In genomic region chr16:29996773-29997250, GRCh38 we compare ENCODE assay signal across 9 cellular contexts. TPM values are rescaled to one million over a fixed set of nuclear protein-coding genes. Genes with fewer than 3 reads are reported as not detected.
DNase-seq lines count a peak whose midpoint lies in the region; ATAC-seq, FAIRE-seq and TF ChIP-seq lines count a peak whose summit lies in the region.
"Had no signal": no experiment of that assay in that cellular context is flagged by ENCODE, and none has a peak within 500 bp of the region (broad histone marks: within the 10 kb centered on the region; RNA-seq: fewer than 3 reads in every experiment).

No MANE protein-coding gene starts in this region.

- peak overlapping the region; percentile 79 for H2AFZ ChIP-seq in astrocyte (ENCODE audit: low read depth, low read length)

- H3K79me2 ChIP-seq in astrocyte (ENCODE audit: insufficient read depth, low read length) = peaks cover 18% of the 10 kb centered on the region

- H3K36me3 Mint-ChIP-seq in astrocyte (ENCODE audit: low read depth, unreplicated experiment) = peaks cover 7% of the 10 kb centered on the region

- no peak overlapping the region for H3K27ac ChIP-seq in cardiac muscle cell
- H3K27ac ChIP-seq in astrocyte (ENCODE audit: low read depth, low read length) = peak overlapping the region; percentile 90
- H3K27ac ChIP-seq in lung (ENCODE audit: low read depth in 1 of 2, low read length in 1 of 2) = no peak overlapping the region
- no peak overlapping the region for H3K27ac ChIP-seq in urinary bladder (ENCODE audit: low read depth)

- intact Hi-C loops in cardiac septum (cut with DNase I) = loop anchor here (2.0 to 5.0 kb wide), 2 partner anchors 70 to 134 kb away; partner anchors contain the start of genes CDIPT and KCTD13

- peaks cover 8% of the 10 kb centered on the region for H3K4me1 Mint-ChIP-seq in astrocyte (ENCODE audit: low read depth, unreplicated experiment)

- peaks cover 14% of the 10 kb centered on the region for H4K20me1 ChIP-seq in astrocyte (ENCODE audit: insufficient read depth, low read length)

- H3K9me3 ChIP-seq in cardiac muscle cell (ENCODE audit: low read depth) (no peaks in the 10 kb centered on the region), astrocyte (ENCODE audit: insufficient read depth, low read depth, low read length) (no peaks in the 10 kb centered on the region), lung (ENCODE audit: control insufficient read depth in 2 of 2, insufficient read depth in 1 of 2, low read length in 1 of 2) (no peaks in the 10 kb centered on the region)

- no peaks in the 10 kb centered on the region for H3K9me3 Mint-ChIP-seq in astrocyte (ENCODE audit: unreplicated experiment)

- H3K9ac ChIP-seq in astrocyte (ENCODE audit: low read length) = peak overlapping the region; percentile 87

- peak overlapping the region; percentile 98 for H3K4me3 Mint-ChIP-seq in astrocyte (ENCODE audit: unreplicated experiment)

- peak overlapping the region; percentile 86 for H3K4me2 ChIP-seq in astrocyte (ENCODE audit: low read length)

- DNase-seq in cardiac muscle cell (ENCODE audit: low read depth in 1 of 2, low spot score in 1 of 2) = peak in 1 of 2 donors; percentile 8
- DNase-seq in cardiac septum (ENCODE audit: low spot score) = no peak
- no peak for DNase-seq in astrocyte (ENCODE audit: low read depth)
- no peak for DNase-seq in lung (ENCODE audit: low spot score)
- DNase-seq in mucosa of gallbladder (ENCODE audit: low spot score) = no peak

- H3K36me3 ChIP-seq in cardiac muscle cell = peaks cover 5% of the 10 kb centered on the region
- peaks cover 10% of the 10 kb centered on the region for H3K36me3 ChIP-seq in astrocyte (ENCODE audit: insufficient read depth, low read length)
- H3K36me3 ChIP-seq in lung (ENCODE audit: control insufficient read depth in 2 of 2, insufficient read depth in 2 of 2, low read length in 2 of 2) = peaks cover 0 to 35% of the 10 kb centered on the region in 2 donors
- H3K36me3 ChIP-seq in urinary bladder (ENCODE audit: insufficient read depth) = no peaks in the 10 kb centered on the region

- FAIRE-seq in astrocyte (lab: Jason Lieb, UNC) = no peak

- TF ChIP-seq CTCF in cardiac muscle cell (IDR thresholded peaks at IDR 0.05; ENCODE audit: low read depth, low read length) (no peak), astrocyte (IDR thresholded peaks at IDR 0.05; ENCODE audit: insufficient read depth, low read depth, low read length) (no peak), lung (IDR thresholded peaks at IDR 0.05; ENCODE audit: control extremely low read depth, extremely low read depth) (no peak)

- WGBS in lung, 2 donors = 19 to 23% methylated on average over 8 of the region's 8 CpGs
- 23% methylated on average over 8 of the region's 8 CpGs for WGBS in urinary bladder

- H3K27ac Mint-ChIP-seq in astrocyte (ENCODE audit: unreplicated experiment) = peak overlapping the region; percentile 8

- ATAC-seq in lung (ENCODE audit: insufficient read depth, low FRiP score) (no peak), GM19328 (IDR thresholded peaks at IDR 0.05; ENCODE audit: unreplicated experiment) (no peak), GM18502 (IDR thresholded peaks at IDR 0.05; ENCODE audit: poor library complexity, unreplicated experiment) (no peak)

- H3K27me3 ChIP-seq in cardiac muscle cell = no peaks in the 10 kb centered on the region
- no peaks in the 10 kb centered on the region for H3K27me3 ChIP-seq in astrocyte (ENCODE audit: insufficient read depth, low read length)
- no peaks in the 10 kb centered on the region for H3K27me3 ChIP-seq in lung (ENCODE audit: control insufficient read depth, insufficient read depth)

- H3K27me3 Mint-ChIP-seq in astrocyte (ENCODE audit: low read depth, unreplicated experiment) = no peaks in the 10 kb centered on the region

- H3K4me3 ChIP-seq in cardiac muscle cell (peak overlapping the region; percentile 84), astrocyte (ENCODE audit: insufficient read depth, low read depth, low read length) (peak overlapping the region; percentile 79), lung (peak overlapping the region; percentile 91), urinary bladder (ENCODE audit: low read depth, low read length) (peak overlapping the region; percentile 65)

- H3K4me1 ChIP-seq in cardiac muscle cell (ENCODE audit: low read depth) (no peaks in the 10 kb centered on the region), astrocyte (ENCODE audit: insufficient read depth, low read length) (peaks cover 12% of the 10 kb centered on the region), lung (ENCODE audit: control insufficient read depth in 2 of 2, insufficient read depth in 2 of 2, low read length in 2 of 2) (peaks cover 0 to 13% of the 10 kb centered on the region in 2 donors), urinary bladder (ENCODE audit: insufficient read depth) (no peaks in the 10 kb centered on the region)

RNA-seq across cellular contexts. Expression of gene INO80E, which starts 0.8 kb away (rescaled TPM):
- 83.7 and 167 TPM in 2 replicates for total RNA-seq in cardiac muscle cell
- polyA plus RNA-seq in cardiac muscle cell = 17.1 and 19.0 TPM in 2 replicates
- total RNA-seq in cardiac septum = 36.8 TPM
- total RNA-seq in astrocyte = 58.5 and 64.8 TPM in 2 replicates
- total RNA-seq in lung = 10 to 100 TPM; 37.5 to 68.5 TPM
- polyA plus RNA-seq in lung = 100 to 1,000 TPM in 1 of 2 donors, 10 to 100 TPM in 1; 51.8 to 105 TPM
- total RNA-seq in urinary bladder = 22.3 TPM
- 82.3 TPM for polyA plus RNA-seq in urinary bladder
- 88.4 TPM for total RNA-seq in mucosa of gallbladder

RNA-seq across cellular contexts. Expression of gene HIRIP3, which starts 1.4 kb away (rescaled TPM):
- total RNA-seq in cardiac muscle cell (22.2 and 25.6 TPM in 2 replicates), cardiac septum (17.4 TPM), astrocyte (4.3 and 5.0 TPM in 2 replicates), lung (10 to 100 TPM; 16.9 to 22.7 TPM), urinary bladder (8.4 TPM), mucosa of gallbladder (16.3 TPM)
- polyA plus RNA-seq in cardiac muscle cell (26.7 and 32.5 TPM in 2 replicates), lung (10 to 100 TPM; 13.1 to 18.4 TPM), urinary bladder (27.2 TPM)

RNA-seq across cellular contexts. Expression of gene DOC2A, which starts 14.0 kb away (rescaled TPM):
- total RNA-seq in cardiac muscle cell (1.6 and 7.2 TPM in 2 replicates), cardiac septum (0.38 TPM), astrocyte (0.50 and 0.89 TPM in 2 replicates), lung (1 to 10 TPM; 2.4 to 8.7 TPM), urinary bladder (0.32 TPM), mucosa of gallbladder (18.8 TPM)
- polyA plus RNA-seq in cardiac muscle cell (3.3 and 6.9 TPM in 2 replicates), lung (1 to 10 TPM; 1.4 to 2.9 TPM), urinary bladder (0.53 TPM)
- total RNA-seq: T-helper 1 cell treated with Interleukin-12 subunit alpha and Interleukin-12 subunit beta and Interleukin-4 antibody, amounts not matched to agents 30 ng/mL and 1 ng/mL, for 36 hours had no signal

RNA-seq across cellular contexts. Expression of gene TAOK2, which starts 23.1 kb away (rescaled TPM):
- total RNA-seq in cardiac muscle cell = 69.4 and 70.9 TPM in 2 replicates
- polyA plus RNA-seq in cardiac muscle cell = 25.8 and 36.2 TPM in 2 replicates
- 38.9 TPM for total RNA-seq in cardiac septum
- total RNA-seq in astrocyte = 55.2 and 55.9 TPM in 2 replicates
- total RNA-seq in lung = 10 to 100 TPM; 55.3 to 71.8 TPM
- polyA plus RNA-seq in lung = 10 to 100 TPM; 33.8 to 55.5 TPM
- 35.6 TPM for total RNA-seq in urinary bladder
- polyA plus RNA-seq in urinary bladder = 37.9 TPM
- total RNA-seq in mucosa of gallbladder = 67.3 TPM

RNA-seq across cellular contexts. Expression of gene C16orf92, which starts 26.2 kb away (rescaled TPM):
- total RNA-seq in cardiac muscle cell (not detected in 2 replicates), cardiac septum (not detected), astrocyte (not detected in 2 replicates), lung (not detected), urinary bladder (not detected), mucosa of gallbladder (not detected)
- polyA plus RNA-seq in cardiac muscle cell (not detected in 2 replicates), lung (not detected), urinary bladder (not detected)
- total RNA-seq: T-helper 1 cell treated with Interleukin-12 subunit alpha and Interleukin-12 subunit beta and Interleukin-4 antibody, amounts not matched to agents 30 ng/mL and 1 ng/mL, for 36 hours had no signal
